ENCODE assay signal across 30 cellular contexts in the genomic region with DNA sequence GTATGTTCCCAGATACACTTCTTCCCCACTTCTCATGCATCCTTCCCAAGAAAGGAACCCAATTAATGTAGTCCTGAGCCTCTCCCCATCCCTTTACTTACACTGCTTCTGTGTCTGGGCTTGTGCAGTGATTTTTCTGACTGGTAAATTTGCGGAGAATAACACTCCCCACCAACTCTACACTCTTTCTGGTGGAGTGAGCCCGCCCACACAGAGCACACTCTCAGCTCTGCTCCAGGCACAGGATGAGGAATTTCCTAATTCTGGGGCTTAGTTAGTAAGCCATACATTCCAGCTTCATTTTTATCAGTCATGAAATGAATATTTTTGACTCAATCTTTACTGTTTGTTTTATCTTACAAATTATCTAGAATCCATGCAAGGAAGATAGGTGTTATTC.
"Had no signal": no experiment of that assay in that cellular context is flagged by ENCODE, and none has a peak within 500 bp of the region (broad histone marks: within the 10 kb centered on the region; RNA-seq: fewer than 3 reads in every experiment).

No MANE protein-coding gene starts in this region.

- H3K9me3 ChIP-seq: heart right ventricle, lower lobe of right lung, ovary, sigmoid colon, stomach, testis, thyroid gland, transverse colon, upper lobe of left lung had no signal

- H3K27me3 Mint-ChIP-seq: progenitor cell of endocrine pancreas had no signal

- H3K4me1 ChIP-seq: heart right ventricle, lower lobe of right lung, sigmoid colon, stomach, testis, thyroid gland, upper lobe of left lung had no signal

- H3K4me3 Mint-ChIP-seq: naive B cell; natural killer cell; nephron progenitor cell; stimulated activated naive B cell treated with anti-CD40 and anti-IgM and Interleukin-4, amounts not matched to agents 10 μg/mL and 1 μg/mL and 100 μg/mL, for 72 hours had no signal

- H3K4me1 Mint-ChIP-seq: naive B cell; natural killer cell; stimulated activated naive B cell treated with anti-CD40 and anti-IgM and Interleukin-4, amounts not matched to agents 10 μg/mL and 1 μg/mL and 100 μg/mL, for 72 hours had no signal

- FAIRE-seq: keratinocyte, small intestine, urothelium cell line had no signal

- DNase-seq: heart right ventricle; kidney glomerular epithelial cell; left cardiac atrium; left ventricle myocardium superior; lower lobe of right lung; mammary epithelial cell; mesenchymal stem cell; naive B cell; natural killer cell; nephron progenitor cell; ovary; retina; right cardiac atrium; sigmoid colon; small intestine; stimulated activated CD4-positive, alpha-beta T cell treated with anti-CD3 and anti-CD28 coated beads, Interleukin-1b, Interleukin-23, amount 100 ng/mL, for 48 hours; stimulated activated CD4-positive, alpha-beta T cell treated with anti-CD3 and anti-CD28 coated beads, Interleukin-2, amount 100 ng/mL, for 48 hours; stimulated activated CD4-positive, alpha-beta T cell treated with anti-CD3 and anti-CD28 coated beads, Interleukin-4, amount 100 ng/mL, for 4 hours; stimulated activated CD8-positive, alpha-beta memory T cell treated with anti-CD3 and anti-CD28 coated beads, Interleukin-4, amount 100 ng/mL, for 48 hours; stimulated activated naive B cell treated with anti-CD40 and anti-IgM and Interleukin-4, amounts not matched to agents 10 μg/mL and 1 μg/mL and 100 μg/mL, for 72 hours; stimulated activated naive CD8-positive, alpha-beta T cell treated with anti-CD3 and anti-CD28 coated beads, Interleukin-15, Interleukin-2, amounts not matched to agents 100 U/mL and 50 U/mL, for 24 hours; stomach; testis; thyroid gland; transverse colon; upper lobe of left lung had no signal

- H3K36me3 ChIP-seq: heart right ventricle, lower lobe of right lung, ovary, sigmoid colon, stomach, thyroid gland, transverse colon, upper lobe of left lung had no signal

- H3K4me3 ChIP-seq: heart right ventricle, hepatocyte, lower lobe of right lung, ovary, sigmoid colon, stomach, testis, thyroid gland, transverse colon, upper lobe of left lung had no signal

- H3K36me3 Mint-ChIP-seq: naive B cell; natural killer cell; stimulated activated naive B cell treated with anti-CD40 and anti-IgM and Interleukin-4, amounts not matched to agents 10 μg/mL and 1 μg/mL and 100 μg/mL, for 72 hours had no signal

- H3K27ac Mint-ChIP-seq: naive B cell; natural killer cell; nephron progenitor cell; progenitor cell of endocrine pancreas; stimulated activated naive B cell treated with anti-CD40 and anti-IgM and Interleukin-4, amounts not matched to agents 10 μg/mL and 1 μg/mL and 100 μg/mL, for 72 hours had no signal

- H3K9me3 Mint-ChIP-seq: natural killer cell had no signal

- ATAC-seq: heart right ventricle; left cardiac atrium; left ventricle myocardium superior; lower lobe of right lung; natural killer cell; right cardiac atrium; stimulated activated naive B cell treated with anti-CD40 and anti-IgM and Interleukin-4, amounts not matched to agents 10 μg/mL and 1 μg/mL and 100 μg/mL, for 72 hours; stimulated activated naive CD8-positive, alpha-beta T cell treated with anti-CD3 and anti-CD28 coated beads, Interleukin-15, Interleukin-2, amounts not matched to agents 100 U/mL and 50 U/mL, for 24 hours had no signal

- H3K27me3 ChIP-seq: heart right ventricle, hepatocyte, ovary, sigmoid colon, stomach, testis, thyroid gland, transverse colon, upper lobe of left lung had no signal
